Comparison of ENCODE assay signal across 15 cellular contexts in the genomic region with DNA sequence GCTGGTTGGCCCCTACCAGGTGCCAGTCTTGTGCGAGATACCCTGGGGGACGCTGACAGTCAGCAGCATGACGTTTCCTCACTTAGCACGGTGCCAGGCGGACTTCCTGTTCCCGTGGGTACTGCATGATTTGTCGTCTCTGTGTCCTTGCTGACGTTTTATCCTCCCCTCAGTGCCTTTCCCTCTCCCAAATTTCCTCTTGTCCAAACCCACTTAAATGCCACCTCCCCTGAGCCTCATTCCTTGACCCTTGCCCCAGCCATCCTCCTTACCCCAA.
A peak's percentile ranks its signal among the peaks of the same experiment; 100 is the strongest.
DNase-seq lines count a peak whose midpoint lies in the region; ATAC-seq and TF ChIP-seq lines count a peak whose summit lies in the region.
"Had no signal": no experiment of that assay in that cellular context is flagged by ENCODE, and none has a peak within 500 bp of the region (broad histone marks: within the 10 kb centered on the region; RNA-seq: fewer than 3 reads in every experiment).

No MANE protein-coding gene starts in this region.

- H3K27ac Mint-ChIP-seq in CD4-positive, alpha-beta T cell: peak overlapping the region; percentile 30
- H3K27ac Mint-ChIP-seq: activated naive CD8-positive, alpha-beta T cell treated with anti-CD3 and anti-CD28 coated beads, Interleukin-2, amount 10 ng/mL, durations not matched to agents 7 days and 5 days had no signal

- no peaks in the 10 kb centered on the region for H4K20me1 ChIP-seq in Karpas-422 (ENCODE audit: insufficient read depth, low read depth, low read length)

- no peak overlapping the region for H2BK15ac ChIP-seq in mesendoderm (replicated peaks; ENCODE audit: low read depth)

- H3K4me1 Mint-ChIP-seq in CD4-positive, alpha-beta T cell (ENCODE audit: low read depth): peaks cover 15% of the 10 kb centered on the region

- intact Hi-C loops in CD4-positive, alpha-beta T cell (cut with DNase I, micrococcal nuclease): no loop called here
- intact Hi-C loops in gastrocnemius medialis (cut with DNase I; ENCODE audit: low total_unique reads): no loop called here

- no peak overlapping the region for H3K23ac ChIP-seq in mesendoderm (ENCODE audit: low read length)

- H3K4me3 ChIP-seq in Karpas-422 (ENCODE audit: low read length) (peak overlapping the region; percentile 36; the same call in 1 of the 2 replicates), mesendoderm (ENCODE audit: low read length) (no peak overlapping the region), gastrocnemius medialis (no peak overlapping the region)
- H3K4me3 ChIP-seq: coronary artery had no signal

- H3K4me1 ChIP-seq in Karpas-422 (ENCODE audit: low read length) (peaks cover 20% of the 10 kb centered on the region), mesendoderm (ENCODE audit: control insufficient read depth, low read depth, low read length) (peaks cover 11% of the 10 kb centered on the region), gastrocnemius medialis (no peaks in the 10 kb centered on the region)

- no peak for ATAC-seq in CD4-positive, alpha-beta T cell (ENCODE audit: poor library complexity)
- ATAC-seq in GM18867 (IDR thresholded peaks at IDR 0.05; ENCODE audit: unreplicated experiment) (peak; percentile 36), gastrocnemius medialis (no peak), GM21723 (IDR thresholded peaks at IDR 0.05; ENCODE audit: unreplicated experiment) (no peak)

- no peak overlapping the region for H3K4ac ChIP-seq in mesendoderm (ENCODE audit: low read depth, low read length)

- H3K36me3 ChIP-seq in Karpas-422 (ENCODE audit: insufficient read depth, low read length): no peaks in the 10 kb centered on the region
- H3K36me3 ChIP-seq in mesendoderm (ENCODE audit: control insufficient read depth, insufficient read depth, low read length): no peaks in the 10 kb centered on the region
- no peaks in the 10 kb centered on the region for H3K36me3 ChIP-seq in gastrocnemius medialis

- no peak for TF ChIP-seq CTCF in CD4-positive, alpha-beta T cell (IDR thresholded peaks at IDR 0.05)
- no peak for TF ChIP-seq CTCF in gastrocnemius medialis (IDR thresholded peaks at IDR 0.05 in 4 of 5, conservative IDR thresholded peaks at IDR 0.05 in 1 of 5)

- H2BK120ac ChIP-seq in mesendoderm (ENCODE audit: low read depth, low read length): no peak overlapping the region

- H4K5ac ChIP-seq in mesendoderm (ENCODE audit: low read length): no peak overlapping the region

- DNase-seq in CD4-positive, alpha-beta T cell: no peak
- DNase-seq in Karpas-422: peak; percentile 81
- DNase-seq in mesendoderm: no peak
- DNase-seq in G401 (ENCODE audit: low spot score): no peak
- DNase-seq in gastrocnemius medialis: no peak
- DNase-seq in NCI-H2029 (lab: John Stamatoyannopoulos, UW): no peak
- DNase-seq: activated CD4-positive, alpha-beta T cell treated with anti-CD3 and anti-CD28 coated beads, Interleukin-2, amount 50 U/mL, for 1 hour; activated naive CD8-positive, alpha-beta T cell treated with anti-CD3 and anti-CD28 coated beads, Interleukin-2, amount 10 ng/mL, durations not matched to agents 7 days and 5 days; kidney; NCI-H1694; occipital lobe; SW 1271 had no signal

- H3K9ac ChIP-seq in Karpas-422 (ENCODE audit: low read length) (peak overlapping the region; percentile 36), mesendoderm (ENCODE audit: low read length) (no peak overlapping the region)

- CTCF ChIA-PET in CD4-positive, alpha-beta T cell (lab: Charles Lee): no interaction called here

- no peaks in the 10 kb centered on the region for H3K9me2 ChIP-seq in Karpas-422 (replicated peaks; ENCODE audit: insufficient read depth, low read length)

- H3K79me2 ChIP-seq in Karpas-422 (ENCODE audit: low read length) (no peaks in the 10 kb centered on the region), mesendoderm (ENCODE audit: control insufficient read depth, insufficient read depth, low read length) (no peaks in the 10 kb centered on the region)

- H3K9me3 Mint-ChIP-seq in CD4-positive, alpha-beta T cell: no peaks in the 10 kb centered on the region

- H2BK5ac ChIP-seq in mesendoderm (ENCODE audit: low read length): peak overlapping the region; percentile 31

- in situ Hi-C loops in G401 (cut with HindIII; ENCODE audit: low sequenced_read_pairs) (no loop called here), gastrocnemius medialis (cut with MboI; ENCODE audit: low sequenced_read_pairs in 4 of 4) (no loop called here)

- no peak overlapping the region for H4K8ac ChIP-seq in mesendoderm (ENCODE audit: low read depth, low read length)

- peak overlapping the region; percentile 2 for H3K18ac ChIP-seq in mesendoderm (ENCODE audit: low read length)

- H3K4me2 ChIP-seq in Karpas-422 (ENCODE audit: low read depth, low read length, poor library complexity, severe bottlenecking): peak overlapping the region; percentile 65
- H3K4me2 ChIP-seq in mesendoderm (ENCODE audit: low read length): no peak overlapping the region

- no peaks in the 10 kb centered on the region for H3K27me3 ChIP-seq in CD4-positive, alpha-beta T cell (ENCODE audit: control insufficient read depth, insufficient read depth, low read length)
- H3K27me3 ChIP-seq in Karpas-422 (ENCODE audit: low read length) (no peaks in the 10 kb centered on the region), mesendoderm (ENCODE audit: insufficient read depth, low read length, poor library complexity) (no peaks in the 10 kb centered on the region), gastrocnemius medialis (no peaks in the 10 kb centered on the region)

- peak overlapping the region; percentile 20 for H3K56ac ChIP-seq in mesendoderm (ENCODE audit: low read length)

- H3K36me3 Mint-ChIP-seq in CD4-positive, alpha-beta T cell (ENCODE audit: low read depth): peaks cover 51% of the 10 kb centered on the region

- TF ChIP-seq POLR2A in gastrocnemius medialis (IDR thresholded peaks at IDR 0.05): no peak

- no peak overlapping the region for H3K4me3 Mint-ChIP-seq in CD4-positive, alpha-beta T cell
- H3K4me3 Mint-ChIP-seq: activated naive CD8-positive, alpha-beta T cell treated with anti-CD3 and anti-CD28 coated beads, Interleukin-2, amount 10 ng/mL, durations not matched to agents 7 days and 5 days had no signal

- no peaks in the 10 kb centered on the region for H3K79me1 ChIP-seq in mesendoderm (ENCODE audit: low read length)

- no CpG with 5 or more reads among the region's 8 CpGs for WGBS in mesendoderm (ENCODE audit: extremely low coverage, insufficient coverage, low lambda C conversion rate)

- no peak overlapping the region for H3K27ac ChIP-seq in CD4-positive, alpha-beta T cell (ENCODE audit: low read depth, low read length)
- H3K27ac ChIP-seq in Karpas-422 (ENCODE audit: low read length) (peak overlapping the region; percentile 78), mesendoderm (ENCODE audit: low read depth, low read length) (no peak overlapping the region), gastrocnemius medialis (no peak overlapping the region)
- H3K27ac ChIP-seq: coronary artery had no signal

- POLR2A ChIA-PET in CD4-positive, alpha-beta T cell (lab: Charles Lee): no interaction called here

- H2AFZ ChIP-seq in Karpas-422 (ENCODE audit: low read length): peak overlapping the region; percentile 7

- H2AK5ac ChIP-seq in mesendoderm (ENCODE audit: low read length): peak overlapping the region; percentile 12

- no peaks in the 10 kb centered on the region for H3K27me3 Mint-ChIP-seq in CD4-positive, alpha-beta T cell
- H3K27me3 Mint-ChIP-seq: activated naive CD8-positive, alpha-beta T cell treated with anti-CD3 and anti-CD28 coated beads, Interleukin-2, amount 10 ng/mL, durations not matched to agents 7 days and 5 days had no signal

- H3K9me3 ChIP-seq in CD4-positive, alpha-beta T cell (ENCODE audit: control insufficient read depth, low read length): no peaks in the 10 kb centered on the region
- H3K9me3 ChIP-seq in Karpas-422 (ENCODE audit: low read length) (no peaks in the 10 kb centered on the region), gastrocnemius medialis (no peaks in the 10 kb centered on the region)
